Comparison of ENCODE assay signal across 32 cellular contexts in genomic region chr5:149014634-149015033, GRCh38. TPM values are rescaled to one million over a fixed set of nuclear protein-coding genes. Genes with fewer than 3 reads are reported as not detected.
"Had no signal": no experiment of that assay in that cellular context is flagged by ENCODE, and none has a peak within 500 bp of the region (broad histone marks: within the 10 kb centered on the region; RNA-seq: fewer than 3 reads in every experiment).

No MANE protein-coding gene starts in this region.

- H3K4me1 Mint-ChIP-seq: activated B cell treated with CpG ODN at 0.5 μM for 24 hours; immature natural killer cell; stimulated activated memory B cell treated with anti-CD40 and anti-IgM and Interleukin-4, amounts not matched to agents 10 μg/mL and 1 μg/mL and 100 μg/mL, for 72 hours had no signal

- H3K9me3 ChIP-seq: adrenal gland, ascending aorta, left ventricle myocardium inferior, sigmoid colon, thoracic aorta had no signal

- H3K4me3 Mint-ChIP-seq: activated B cell treated with CpG ODN at 0.5 μM for 24 hours; activated CD4-positive, alpha-beta T cell treated with anti-CD3 and anti-CD28 coated beads for 36 hours; activated naive CD8-positive, alpha-beta T cell; activated T-cell treated with anti-CD3 and anti-CD28 coated beads, Interleukin-2, amount 50 U/mL, for 24 hours; activated T-helper 17 cell treated with anti-CD3 and anti-CD28 coated beads, Interleukin-2, amount 50 U/mL, for 72 hours; immature natural killer cell; stimulated activated memory B cell treated with anti-CD40 and anti-IgM and Interleukin-4, amounts not matched to agents 10 μg/mL and 1 μg/mL and 100 μg/mL, for 72 hours; T-helper 1 cell treated with Interleukin-12 subunit alpha and Interleukin-12 subunit beta and Interleukin-4 antibody, amounts not matched to agents 30 μg/mL and 1 μg/mL, for 36 hours; type B pancreatic cell had no signal

- H3K4me1 ChIP-seq: adrenal gland, ascending aorta had no signal

- DNase-seq: activated B cell treated with CpG ODN at 0.5 μM for 24 hours; activated CD4-positive, alpha-beta T cell treated with anti-CD3 and anti-CD28 coated beads for 36 hours; activated CD4-positive, alpha-beta T cell treated with anti-CD3 and anti-CD28 coated beads, Interleukin-2, amount 50 U/mL, for 4 hours; activated CD8-positive, alpha-beta memory T cell treated with anti-CD3 and anti-CD28 coated beads for 24 hours; activated CD8-positive, alpha-beta memory T cell treated with anti-CD3 and anti-CD28 coated beads, Interleukin-2, amount 50 U/mL, for 4 hours; activated naive CD4-positive, alpha-beta T cell; activated T-cell treated with anti-CD3 and anti-CD28 coated beads, Interleukin-2, amount 50 U/mL, for 24 hours; adrenal gland; brain microvascular endothelial cell; central memory CD4-positive, alpha-beta T cell; dermis blood vessel endothelial cell; effector memory CD4-positive, alpha-beta T cell; glutamatergic neuron; immature natural killer cell; kidney glomerular epithelial cell; left ventricle myocardium inferior; mammary epithelial cell; midbrain; posterior cingulate gyrus; sigmoid colon; stimulated activated CD4-positive, alpha-beta T cell treated with anti-CD3 and anti-CD28 coated beads, Interleukin-15, amount 100 ng/mL, for 24 hours; T1000 had no signal

- H3K27me3 ChIP-seq: adrenal gland, ascending aorta, brain microvascular endothelial cell, hepatocyte, sigmoid colon had no signal

- H3K4me2 ChIP-seq: hepatocyte, smooth muscle cell had no signal

- H3K36me3 ChIP-seq: adrenal gland, ascending aorta, brain microvascular endothelial cell, left ventricle myocardium inferior, sigmoid colon, thoracic aorta had no signal

- H3K79me2 ChIP-seq: hepatocyte had no signal

- ATAC-seq: activated CD4-positive, alpha-beta T cell treated with anti-CD3 and anti-CD28 coated beads for 36 hours; activated T-helper 17 cell treated with anti-CD3 and anti-CD28 coated beads, Interleukin-2, amount 50 U/mL, for 72 hours; stimulated activated memory B cell treated with anti-CD40 and anti-IgM and Interleukin-4, amounts not matched to agents 10 μg/mL and 1 μg/mL and 100 μg/mL, for 72 hours had no signal

- H3K9me3 Mint-ChIP-seq: activated B cell treated with CpG ODN at 0.5 μM for 24 hours; activated T-cell treated with anti-CD3 and anti-CD28 coated beads, Interleukin-2, amount 50 U/mL, for 24 hours; activated T-helper 17 cell treated with anti-CD3 and anti-CD28 coated beads, Interleukin-2, amount 50 U/mL, for 72 hours; immature natural killer cell; stimulated activated memory B cell treated with anti-CD40 and anti-IgM and Interleukin-4, amounts not matched to agents 10 μg/mL and 1 μg/mL and 100 μg/mL, for 72 hours; T-helper 1 cell treated with Interleukin-12 subunit alpha and Interleukin-12 subunit beta and Interleukin-4 antibody, amounts not matched to agents 30 μg/mL and 1 μg/mL, for 36 hours; type B pancreatic cell had no signal

- H2AFZ ChIP-seq: hepatocyte had no signal

- H3K27me3 Mint-ChIP-seq: type B pancreatic cell had no signal

- H3K4me3 ChIP-seq: adrenal gland, ascending aorta, hepatocyte, left ventricle myocardium inferior, sigmoid colon, smooth muscle cell, thoracic aorta had no signal

- H3K27ac Mint-ChIP-seq: activated B cell treated with CpG ODN at 0.5 μM for 24 hours; activated CD4-positive, alpha-beta T cell treated with anti-CD3 and anti-CD28 coated beads for 36 hours; activated naive CD8-positive, alpha-beta T cell; activated T-cell treated with anti-CD3 and anti-CD28 coated beads, Interleukin-2, amount 50 U/mL, for 24 hours; immature natural killer cell; stimulated activated memory B cell treated with anti-CD40 and anti-IgM and Interleukin-4, amounts not matched to agents 10 μg/mL and 1 μg/mL and 100 μg/mL, for 72 hours; T-helper 1 cell treated with Interleukin-12 subunit alpha and Interleukin-12 subunit beta and Interleukin-4 antibody, amounts not matched to agents 30 μg/mL and 1 μg/mL, for 36 hours; type B pancreatic cell had no signal

- H3K27ac ChIP-seq: adrenal gland, ascending aorta, brain microvascular endothelial cell, hepatocyte, left ventricle myocardium inferior, sigmoid colon, thoracic aorta had no signal

- H3K36me3 Mint-ChIP-seq: activated naive CD8-positive, alpha-beta T cell; immature natural killer cell; stimulated activated memory B cell treated with anti-CD40 and anti-IgM and Interleukin-4, amounts not matched to agents 10 μg/mL and 1 μg/mL and 100 μg/mL, for 72 hours; type B pancreatic cell had no signal

RNA-seq across cellular contexts. Expression of gene SH3TC2, which starts 48.2 kb away (rescaled TPM):
- total RNA-seq: activated B cell treated with CpG ODN at 0.5 μM for 24 hours; activated CD4-positive, alpha-beta T cell treated with anti-CD3 and anti-CD28 coated beads for 36 hours; activated T-helper 17 cell treated with anti-CD3 and anti-CD28 coated beads, Interleukin-2, amount 50 U/mL, for 72 hours had no signal
- polyA plus RNA-seq: neural cell had no signal
